In the genomic region with DNA sequence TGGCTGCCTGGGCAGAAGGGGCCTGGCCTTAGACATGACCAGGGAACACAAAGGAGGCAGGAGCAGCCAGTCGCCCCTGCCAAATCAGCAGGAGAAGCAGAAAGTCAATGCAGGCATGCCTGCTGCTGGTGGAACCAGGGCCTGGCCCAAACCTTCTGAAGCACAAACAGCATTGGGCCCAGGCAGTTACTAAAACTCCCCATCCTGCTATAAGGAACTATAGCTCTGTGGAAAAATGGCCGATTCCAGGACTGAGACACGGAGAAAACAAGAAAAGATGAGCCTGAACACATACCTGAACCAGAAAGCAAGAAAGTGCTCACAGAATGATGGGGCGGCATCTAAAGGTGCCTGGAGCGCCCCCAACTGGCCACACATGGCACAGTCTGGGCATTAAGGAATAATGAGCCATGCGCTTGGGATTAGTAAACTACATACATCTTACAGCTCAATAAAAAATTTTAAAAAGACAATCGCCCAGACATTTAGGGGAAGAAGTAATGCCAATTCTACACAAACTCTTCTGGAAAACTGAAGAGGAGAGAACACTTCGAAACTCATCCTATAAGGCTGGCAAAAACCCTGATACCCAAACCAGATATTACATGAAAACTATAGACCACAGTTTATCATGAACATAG, we compare ENCODE assay signal across 8 cellular contexts. TPM values are rescaled to one million over a fixed set of nuclear protein-coding genes. Genes with fewer than 3 reads are reported as not detected.
A peak's percentile ranks its signal among the peaks of the same experiment; 100 is the strongest.
DNase-seq lines count a peak whose midpoint lies in the region; ATAC-seq and TF ChIP-seq lines count a peak whose summit lies in the region.
"Not testable (repeated sequence)": the region's sequence is repeated elsewhere in the genome, so short reads cannot be mapped to it uniquely, and the experiment has no call there.

No MANE protein-coding gene starts in this region.

- H3K4me1 Mint-ChIP-seq in activated CD8-positive, alpha-beta memory T cell treated with anti-CD3 and anti-CD28 coated beads, Interleukin-2, amount 10 ng/mL, durations not matched to agents 7 days and 5 days: peaks cover 37% of the 10 kb centered on the region

- WGBS in hepatocyte (ENCODE audit: low lambda C conversion rate, missing lambda C conversion rate): 56% methylated on average over 8 of the region's 8 CpGs

- H3K27me3 Mint-ChIP-seq in activated CD8-positive, alpha-beta memory T cell treated with anti-CD3 and anti-CD28 coated beads, Interleukin-2, amount 10 ng/mL, durations not matched to agents 7 days and 5 days: not testable (repeated sequence)

- H3K9ac ChIP-seq in DND-41 (ENCODE audit: low read depth, low read length): 0 out of 2 replicates have a peak overlapping the region, but pooled peaks have one; percentile 17
- H3K9ac ChIP-seq in KMS-11: not testable (repeated sequence)

- not testable (repeated sequence) for H3K27ac ChIP-seq in DND-41 (ENCODE audit: low read length); KMS-11; hepatocyte; neutrophil; upper lobe of right lung

- not testable (repeated sequence) for H3K4me3 ChIP-seq in DND-41 (ENCODE audit: low read depth in 1 of 2, low read length in 2 of 2); KMS-11 (IDR thresholded peaks at IDR 0.05; ENCODE audit: insufficient read depth, low read depth, low read length); cardiac fibroblast (replicated peaks in 1 of 2; ENCODE audit: low read depth in 2 of 2, low read length in 2 of 2); hepatocyte; neutrophil (ENCODE audit: low read depth in 1 of 2, low read length in 1 of 2); upper lobe of right lung

- H3K4me1 ChIP-seq in DND-41 (ENCODE audit: insufficient read depth, low read length): peaks cover 47% of the 10 kb centered on the region
- H3K4me1 ChIP-seq in KMS-11 (ENCODE audit: low read depth, poor library complexity, severe bottlenecking): peaks cover 12% of the 10 kb centered on the region
- H3K4me1 ChIP-seq in hepatocyte (ENCODE audit: insufficient read depth): peaks cover 17% of the 10 kb centered on the region
- H3K4me1 ChIP-seq in neutrophil (ENCODE audit: control insufficient read depth in 1 of 2, insufficient read depth in 1 of 2, low read depth in 1 of 2, low read length in 1 of 2): peaks cover 17 to 18% of the 10 kb centered on the region in 2 experiments
- H3K4me1 ChIP-seq in upper lobe of right lung: peaks cover 21% of the 10 kb centered on the region

- H3K4me2 ChIP-seq in DND-41 (ENCODE audit: insufficient read depth, low read length) (peak overlapping the region; percentile 94), hepatocyte (peak overlapping the region; percentile 99)
- not testable (repeated sequence) for H3K4me2 ChIP-seq in KMS-11

- not testable (repeated sequence) for H3K9me3 Mint-ChIP-seq in activated CD8-positive, alpha-beta memory T cell treated with anti-CD3 and anti-CD28 coated beads, Interleukin-2, amount 10 ng/mL, durations not matched to agents 7 days and 5 days (ENCODE audit: low read depth)

- not testable (repeated sequence) for H3K36me3 ChIP-seq in DND-41 (ENCODE audit: insufficient read depth, low read length); KMS-11 (ENCODE audit: insufficient read depth); hepatocyte (replicated peaks; ENCODE audit: insufficient read depth, low read depth); upper lobe of right lung
- H3K36me3 ChIP-seq in neutrophil: peaks cover 11% of the 10 kb centered on the region

- H3K4me3 Mint-ChIP-seq in activated CD8-positive, alpha-beta memory T cell treated with anti-CD3 and anti-CD28 coated beads, Interleukin-2, amount 10 ng/mL, durations not matched to agents 7 days and 5 days: peak overlapping the region; percentile 41

- CTCF ChIA-PET in activated CD8-positive, alpha-beta memory T cell treated with anti-CD3 and anti-CD28 coated beads, Interleukin-2, amount 10 ng/mL, durations not matched to agents 7 days and 5 days (lab: Charles Lee): interaction anchor here (0.8 to 1.5 kb wide), 3 partner anchors 18 to 161 kb away, joined by 3 to 5 read pairs (median 3); no protein-coding TSS in a partner anchor

- intact Hi-C loops in upper lobe of right lung (cut with DNase I): not testable (repeated sequence)

- not testable (repeated sequence) for H3K9me3 ChIP-seq in DND-41 (ENCODE audit: insufficient read depth, low read length, severe bottlenecking); hepatocyte (ENCODE audit: low read depth); neutrophil; upper lobe of right lung

- not testable (repeated sequence) for ATAC-seq in DND-41 (ENCODE audit: insufficient read depth, low read depth); activated CD8-positive, alpha-beta memory T cell treated with anti-CD3 and anti-CD28 coated beads, Interleukin-2, amount 10 ng/mL, durations not matched to agents 7 days and 5 days; upper lobe of right lung

- peak; percentile 43 for DNase-seq in DND-41
- peak; percentile 11 for DNase-seq in SHP77 treated with DMSO at 0.1 percent for 48 hours (lab: John Stamatoyannopoulos, UW)
- peak; percentile 53 for DNase-seq in activated CD8-positive, alpha-beta memory T cell treated with anti-CD3 and anti-CD28 coated beads, Interleukin-2, amount 10 ng/mL, durations not matched to agents 7 days and 5 days
- DNase-seq in cardiac fibroblast (ENCODE audit: low read depth in 2 of 2): peak; percentile 14 to 34
- not testable (repeated sequence) for DNase-seq in hepatocyte (ENCODE audit: low spot score)
- DNase-seq in upper lobe of right lung: peak; percentile 57

- not testable (repeated sequence) for H3K36me3 Mint-ChIP-seq in activated CD8-positive, alpha-beta memory T cell treated with anti-CD3 and anti-CD28 coated beads, Interleukin-2, amount 10 ng/mL, durations not matched to agents 7 days and 5 days

- not testable (repeated sequence) for H3K27ac Mint-ChIP-seq in activated CD8-positive, alpha-beta memory T cell treated with anti-CD3 and anti-CD28 coated beads, Interleukin-2, amount 10 ng/mL, durations not matched to agents 7 days and 5 days

- H2AFZ ChIP-seq in DND-41 (ENCODE audit: low read depth, low read length); KMS-11 (ENCODE audit: low read depth); hepatocyte: not testable (repeated sequence)

- TF ChIP-seq CTCF in DND-41 (IDR thresholded peaks at IDR 0.05; ENCODE audit: borderline replicate concordance, extremely low read depth, low read length, poor library complexity, severe bottlenecking) (peak; percentile 59), KMS-11 (conservative IDR thresholded peaks at IDR 0.05; ENCODE audit: low read depth, low read length) (peak; percentile 75), cardiac fibroblast (IDR thresholded peaks at IDR 0.05; ENCODE audit: low read depth, low read length) (peak; percentile 51), hepatocyte (IDR thresholded peaks at IDR 0.05; ENCODE audit: poor library complexity) (peak; percentile 57), neutrophil (IDR thresholded peaks at IDR 0.05) (peak; percentile 43), upper lobe of right lung (IDR thresholded peaks at IDR 0.05) (peak; percentile 52)

- H4K20me1 ChIP-seq in DND-41 (ENCODE audit: insufficient read depth, low read length): peaks cover 22% of the 10 kb centered on the region
- H4K20me1 ChIP-seq in KMS-11 (ENCODE audit: insufficient read depth): not testable (repeated sequence)
- peaks cover 11% of the 10 kb centered on the region for H4K20me1 ChIP-seq in hepatocyte (ENCODE audit: insufficient read depth, poor library complexity, severe bottlenecking)

- H3K9me2 ChIP-seq in hepatocyte (replicated peaks; ENCODE audit: insufficient read depth): not testable (repeated sequence)

- not testable (repeated sequence) for H3K27me3 ChIP-seq in DND-41 (ENCODE audit: insufficient read depth, low read length, poor library complexity); KMS-11 (ENCODE audit: insufficient read depth, low read depth); hepatocyte; neutrophil; upper lobe of right lung

- peaks cover 44% of the 10 kb centered on the region for H3K79me2 ChIP-seq in DND-41 (ENCODE audit: insufficient read depth, low read length)
- H3K79me2 ChIP-seq in KMS-11 (ENCODE audit: insufficient read depth, low read depth): not testable (repeated sequence)
- H3K79me2 ChIP-seq in hepatocyte: peaks cover 42% of the 10 kb centered on the region

RNA-seq across cellular contexts. Expression of a gene that starts 2.3 kb away (rescaled TPM):
- total RNA-seq in activated CD8-positive, alpha-beta memory T cell treated with anti-CD3 and anti-CD28 coated beads, Interleukin-2, amount 10 ng/mL, durations not matched to agents 7 days and 5 days: 10 to 100 TPM; 45.0 to 46.6 TPM
- total RNA-seq in hepatocyte (49.8 and 55.1 TPM in 2 replicates), upper lobe of right lung (35.8 TPM)
- 93.4 and 99.0 TPM in 2 replicates for polyA plus RNA-seq in hepatocyte

RNA-seq across cellular contexts. Expression of a gene that starts 49.4 kb away (rescaled TPM):
- total RNA-seq in activated CD8-positive, alpha-beta memory T cell treated with anti-CD3 and anti-CD28 coated beads, Interleukin-2, amount 10 ng/mL, durations not matched to agents 7 days and 5 days: 1 to 10 TPM; 1.4 to 2.5 TPM
- total RNA-seq in hepatocyte: 7.9 and 12.8 TPM in 2 replicates
- polyA plus RNA-seq in hepatocyte: 16.9 and 18.9 TPM in 2 replicates
- total RNA-seq in upper lobe of right lung: 9.8 TPM
